Comparison of ENCODE assay signal across 1 cellular context in the genomic region with DNA sequence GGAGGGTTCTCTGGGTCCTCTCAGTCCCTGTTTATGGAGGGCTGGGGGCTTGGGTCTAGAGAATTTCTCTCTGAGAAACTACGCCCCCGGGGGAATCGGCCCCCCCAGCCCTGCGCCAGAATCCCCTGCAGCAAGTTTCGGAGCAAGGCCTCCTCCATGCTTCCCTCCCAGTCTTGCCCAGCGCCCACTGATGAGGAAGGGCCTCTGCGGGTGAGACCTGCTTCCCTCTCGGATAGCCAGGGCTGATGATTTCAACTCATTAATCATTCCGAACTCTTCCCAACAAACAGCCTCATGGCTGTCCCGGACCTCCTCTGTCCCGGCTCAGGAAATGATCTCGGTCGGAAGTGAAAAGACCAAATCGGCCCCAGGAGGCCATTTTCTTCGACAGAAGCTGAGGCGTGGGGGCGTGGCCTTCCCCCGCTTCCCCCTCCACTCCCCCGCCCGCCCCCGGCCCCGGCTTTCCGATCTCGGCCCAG.
A peak's percentile ranks its signal among the peaks of the same experiment; 100 is the strongest.
TF ChIP-seq lines count a peak whose summit lies in the region.

No MANE protein-coding gene starts in this region.

TF ChIP-seq in K562, 482 proteins besides CTCF, POLR2A, EP300 and RAD21 (continued from another document and continues in another):
- TF ChIP-seq ZNF140 (CRISPR knock-in tag; IDR thresholded peaks at IDR 0.05) (no peak), ZNF780A (CRISPR knock-in tag; IDR thresholded peaks at IDR 0.05) (no peak), RBM15 (IDR thresholded peaks at IDR 0.05; ENCODE audit: insufficient read depth, low read length) (no peak), PTTG1 (tag; IDR thresholded peaks at IDR 0.05; ENCODE audit: low read depth) (0 out of 2 replicates have a peak, but pooled peaks have one; percentile 23), SMAD4 (CRISPR knock-in tag; conservative IDR thresholded peaks at IDR 0.05) (peak; percentile 63), PHB (CRISPR knock-in tag; IDR thresholded peaks at IDR 0.05) (0 out of 2 replicates have a peak, but pooled peaks have one; percentile 67), ZC3H11A (IDR thresholded peaks at IDR 0.05; ENCODE audit: low read depth, low read length) (0 out of 2 replicates have a peak, but pooled peaks have one; percentile 16), CREB3 (tag; conservative IDR thresholded peaks at IDR 0.05; ENCODE audit: low read depth) (peak; percentile 69; the same call in 1 of the 2 replicates), USF2 (CRISPR knock-in tag; IDR thresholded peaks at IDR 0.05) (no peak), HDAC2 (IDR thresholded peaks at IDR 0.05) (0 out of 2 replicates have a peak, but pooled peaks have one; percentile 8), RBM39 (optimal IDR thresholded peaks at IDR 0.05; ENCODE audit: low read depth, low read length) (peak; percentile 7), ZZZ3 (IDR thresholded peaks at IDR 0.05) (no peak), RFX7 (CRISPR knock-in tag; IDR thresholded peaks at IDR 0.05) (no peak; the same call in 1 of the 2 replicates), MECOM (CRISPR knock-in tag; IDR thresholded peaks at IDR 0.05) (no peak; the same call in 1 of the 2 replicates), MTF1 (CRISPR knock-in tag; IDR thresholded peaks at IDR 0.05; ENCODE audit: borderline replicate concordance) (peak; percentile 60; the same call in 1 of the 2 replicates), ZNF408 (CRISPR knock-in tag; IDR thresholded peaks at IDR 0.05; ENCODE audit: low read depth) (no peak), BHLHE40 (IDR thresholded peaks at IDR 0.05; ENCODE audit: low read length) (no peak), ZNF280B (CRISPR knock-in tag; IDR thresholded peaks at IDR 0.05) (no peak), SRSF3 (IDR thresholded peaks at IDR 0.05; ENCODE audit: insufficient read depth, low read length) (peak; percentile 50; the same call in 1 of the 2 replicates), TEAD2 (tag; IDR thresholded peaks at IDR 0.05) (no peak), ZBTB11 (CRISPR knock-in tag; IDR thresholded peaks at IDR 0.05) (peak in 1 of 3 experiments; percentile 82; a peak in 1 of 6 replicates), FOXP1 (CRISPR knock-in tag; IDR thresholded peaks at IDR 0.05) (no peak), BACH1 (tag; IDR thresholded peaks at IDR 0.05) (peak; percentile 80; the same call in 1 of the 2 replicates), TAF1 (IDR thresholded peaks at IDR 0.05; ENCODE audit: control insufficient read depth, extremely low read depth, insufficient read depth, low read length, severe bottlenecking) (peak; percentile 59), NR4A1 (CRISPR knock-in tag; IDR thresholded peaks at IDR 0.05) (no peak), NR4A1 (tag; IDR thresholded peaks at IDR 0.05) (peak; percentile 92), ZNF347 (CRISPR knock-in tag; IDR thresholded peaks at IDR 0.05; ENCODE audit: low read depth) (no peak), NR3C1 (CRISPR knock-in tag; IDR thresholded peaks at IDR 0.05) (no peak), ZNF212 (CRISPR knock-in tag; IDR thresholded peaks at IDR 0.05) (0 out of 2 replicates have a peak, but pooled peaks have one; percentile 62), ZC3H4 (CRISPR knock-in tag; IDR thresholded peaks at IDR 0.05; ENCODE audit: borderline replicate concordance) (0 out of 2 replicates have a peak, but pooled peaks have one; percentile 40), NR2C2 (CRISPR knock-in tag; IDR thresholded peaks at IDR 0.05) (no peak), NR2C2 (tag; IDR thresholded peaks at IDR 0.05) (peak; percentile 60; the same call in 1 of the 2 replicates), ZNF444 (CRISPR knock-in tag; IDR thresholded peaks at IDR 0.05) (peak; percentile 75; the same call in 1 of the 2 replicates), ZNF740 (CRISPR knock-in tag; IDR thresholded peaks at IDR 0.05) (no peak), ZNF740 (tag; IDR thresholded peaks at IDR 0.05) (peak in 1 of 2 experiments; percentile 75; a peak in 2 of 4 replicates), RERE (CRISPR knock-in tag; IDR thresholded peaks at IDR 0.05; ENCODE audit: borderline replicate concordance) (no peak), ZNF584 (CRISPR knock-in tag; IDR thresholded peaks at IDR 0.05; ENCODE audit: low read depth) (peak; percentile 60; the same call in 1 of the 2 replicates), ETV1 (tag; conservative IDR thresholded peaks at IDR 0.05; ENCODE audit: low read depth) (peak; percentile 47; the same call in 1 of the 2 replicates), MEF2D (tag; conservative IDR thresholded peaks at IDR 0.05; ENCODE audit: low read depth) (peak; percentile 63), BRCA1 (IDR thresholded peaks at IDR 0.05) (no peak), BRCA1 (CRISPR knock-in tag; IDR thresholded peaks at IDR 0.05) (no peak), ZNF165 (CRISPR knock-in tag; IDR thresholded peaks at IDR 0.05; ENCODE audit: borderline replicate concordance) (peak; percentile 79; the same call in 1 of the 2 replicates)
- TF ChIP-seq, protein P1, sequence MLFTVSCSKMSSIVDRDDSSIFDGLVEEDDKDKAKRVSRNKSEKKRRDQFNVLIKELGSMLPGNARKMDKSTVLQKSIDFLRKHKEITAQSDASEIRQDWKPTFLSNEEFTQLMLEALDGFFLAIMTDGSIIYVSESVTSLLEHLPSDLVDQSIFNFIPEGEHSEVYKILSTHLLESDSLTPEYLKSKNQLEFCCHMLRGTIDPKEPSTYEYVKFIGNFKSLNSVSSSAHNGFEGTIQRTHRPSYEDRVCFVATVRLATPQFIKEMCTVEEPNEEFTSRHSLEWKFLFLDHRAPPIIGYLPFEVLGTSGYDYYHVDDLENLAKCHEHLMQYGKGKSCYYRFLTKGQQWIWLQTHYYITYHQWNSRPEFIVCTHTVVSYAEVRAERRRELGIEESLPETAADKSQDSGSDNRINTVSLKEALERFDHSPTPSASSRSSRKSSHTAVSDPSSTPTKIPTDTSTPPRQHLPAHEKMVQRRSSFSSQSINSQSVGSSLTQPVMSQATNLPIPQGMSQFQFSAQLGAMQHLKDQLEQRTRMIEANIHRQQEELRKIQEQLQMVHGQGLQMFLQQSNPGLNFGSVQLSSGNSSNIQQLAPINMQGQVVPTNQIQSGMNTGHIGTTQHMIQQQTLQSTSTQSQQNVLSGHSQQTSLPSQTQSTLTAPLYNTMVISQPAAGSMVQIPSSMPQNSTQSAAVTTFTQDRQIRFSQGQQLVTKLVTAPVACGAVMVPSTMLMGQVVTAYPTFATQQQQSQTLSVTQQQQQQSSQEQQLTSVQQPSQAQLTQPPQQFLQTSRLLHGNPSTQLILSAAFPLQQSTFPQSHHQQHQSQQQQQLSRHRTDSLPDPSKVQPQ (CRISPR knock-in tag; IDR thresholded peaks at IDR 0.05; ENCODE audit: borderline replicate concordance): peak; percentile 45; the same call in 1 of the 2 replicates
- TF ChIP-seq, protein P2, sequence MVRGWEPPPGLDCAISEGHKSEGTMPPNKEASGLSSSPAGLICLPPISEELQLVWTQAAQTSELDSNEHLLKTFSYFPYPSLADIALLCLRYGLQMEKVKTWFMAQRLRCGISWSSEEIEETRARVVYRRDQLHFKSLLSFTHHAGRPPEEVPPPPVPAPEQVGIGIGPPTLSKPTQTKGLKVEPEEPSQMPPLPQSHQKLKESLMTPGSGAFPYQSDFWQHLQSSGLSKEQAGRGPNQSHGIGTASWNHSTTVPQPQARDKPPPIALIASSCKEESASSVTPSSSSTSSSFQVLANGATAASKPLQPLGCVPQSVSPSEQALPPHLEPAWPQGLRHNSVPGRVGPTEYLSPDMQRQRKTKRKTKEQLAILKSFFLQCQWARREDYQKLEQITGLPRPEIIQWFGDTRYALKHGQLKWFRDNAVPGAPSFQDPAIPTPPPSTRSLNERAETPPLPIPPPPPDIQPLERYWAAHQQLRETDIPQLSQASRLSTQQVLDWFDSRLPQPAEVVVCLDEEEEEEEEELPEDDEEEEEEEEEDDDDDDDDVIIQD (CRISPR knock-in tag; IDR thresholded peaks at IDR 0.05): 0 out of 2 replicates have a peak, but pooled peaks have one; percentile 71
